In genomic region chr15:96066126-96066525, GRCh38 we compare ENCODE assay signal across 20 cellular contexts.
DNase-seq lines count a peak whose midpoint lies in the region; ATAC-seq, FAIRE-seq and TF ChIP-seq lines count a peak whose summit lies in the region.
"Had no signal": no experiment of that assay in that cellular context is flagged by ENCODE, and none has a peak within 500 bp of the region (broad histone marks: within the 10 kb centered on the region; RNA-seq: fewer than 3 reads in every experiment).

No MANE protein-coding gene starts in this region.

- FAIRE-seq in GM12878 (lab: Jason Lieb, UNC): no peak
- FAIRE-seq: A549, GM12891, GM19239 had no signal

- RAD21 ChIA-PET in GM12878 (lab: Charles Lee; ENCODE audit: unreplicated experiment): interaction anchor here (0.9 kb wide), 1 partner anchor 30 kb away, joined by 3 read pairs; no protein-coding TSS in a partner anchor

- POLR2A ChIA-PET in GM12878 (lab: Charles Lee): no interaction called here

- peaks cover 15% of the 10 kb centered on the region for H3K4me1 Mint-ChIP-seq in nephron progenitor cell

- H3K27ac ChIP-seq in right atrium auricular region (no peak overlapping the region), GM12878 (ENCODE audit: control insufficient read depth, insufficient read depth) (no peak overlapping the region)
- no peak overlapping the region for H3K27ac ChIP-seq in effector memory CD4-positive, alpha-beta T cell (ENCODE audit: insufficient read depth, low read length, poor library complexity, severe bottlenecking)
- H3K27ac ChIP-seq: A549, C4-2B, GM23248 had no signal

- in situ Hi-C loops in GM12878 (cut with MboI): no loop called here

- H3K27me3 ChIP-seq in right atrium auricular region (no peaks in the 10 kb centered on the region), GM12878 (replicated peaks in 1 of 2; ENCODE audit: control insufficient read depth in 2 of 2, insufficient read depth in 2 of 2, low read length in 1 of 2) (no peaks in the 10 kb centered on the region)
- H3K27me3 ChIP-seq in effector memory CD4-positive, alpha-beta T cell (replicated peaks; ENCODE audit: control insufficient read depth, insufficient read depth, low read length, poor library complexity, severe bottlenecking): no peaks in the 10 kb centered on the region

- no peak for TF ChIP-seq POLR2A in GM12878 (IDR thresholded peaks at IDR 0.05; ENCODE audit: low read depth, low read length)

- no peak overlapping the region for H3K4me2 ChIP-seq in GM12878 (ENCODE audit: control insufficient read depth, insufficient read depth)
- H3K4me2 ChIP-seq: A549 had no signal

- intact Hi-C loops in left ventricle myocardium superior (cut with micrococcal nuclease): no loop called here
- intact Hi-C loops in GM12878 (cut with micrococcal nuclease; ENCODE audit: unreplicated experiment): no loop called here

- H3K9me3 Mint-ChIP-seq in nephron progenitor cell: peaks cover 9% of the 10 kb centered on the region
- H3K9me3 Mint-ChIP-seq: CD8-positive, alpha-beta T cell had no signal

- H3K79me2 ChIP-seq in GM12878 (ENCODE audit: control insufficient read depth, insufficient read depth, low read length): no peaks in the 10 kb centered on the region

- H3K27ac Mint-ChIP-seq in nephron progenitor cell: peak overlapping the region; percentile 72
- H3K27ac Mint-ChIP-seq: CD8-positive, alpha-beta T cell had no signal

- BruUV-seq in GM12878 (replicated peaks; lab: Mats Ljungman, UMichigan): no TSS peak

- CTCF ChIA-PET in GM12878 (lab: Yijun Ruan, JAX): interaction anchor here (0.6 to 1.1 kb wide), 3 partner anchors 9 to 271 kb away, joined by 3 to 4 read pairs (median 3); no protein-coding TSS in a partner anchor

- WGBS in GM12878 (ENCODE audit: insufficient coverage, insufficient replicate concordance, low lambda C conversion rate, missing lambda C conversion rate): 76% methylated on average over 4 of the region's 4 CpGs

- no peak overlapping the region for H3K9ac ChIP-seq in GM12878 (ENCODE audit: control insufficient read depth, insufficient read depth, low read length)
- H3K9ac ChIP-seq: GM23248 had no signal

- H4K20me1 ChIP-seq in GM12878 (ENCODE audit: control insufficient read depth, insufficient read depth): no peaks in the 10 kb centered on the region

- ATAC-seq in left ventricle myocardium superior (peak; percentile 53), GM12878 (no peak)
- ATAC-seq: A549; CD8-positive, alpha-beta T cell had no signal

- no peaks in the 10 kb centered on the region for H3K36me3 ChIP-seq in right atrium auricular region
- H3K36me3 ChIP-seq in GM12878 (ENCODE audit: control insufficient read depth in 2 of 2, insufficient read depth in 2 of 2, low read length in 1 of 2): no peaks in the 10 kb centered on the region
- no peaks in the 10 kb centered on the region for H3K36me3 ChIP-seq in effector memory CD4-positive, alpha-beta T cell (ENCODE audit: control insufficient read depth, insufficient read depth, low read length)
- H3K36me3 ChIP-seq: HAP-1 had no signal

- no peak for TF ChIP-seq EP300 in GM12878 (IDR thresholded peaks at IDR 0.05; ENCODE audit: borderline replicate concordance in 1 of 2, control insufficient read depth in 1 of 2, low read depth in 2 of 2, low read length in 2 of 2)

- no peak for TF ChIP-seq RAD21 in GM12878 (IDR thresholded peaks at IDR 0.05; ENCODE audit: insufficient read depth, low read depth, low read length)

- TF ChIP-seq CTCF in right atrium auricular region (IDR thresholded peaks at IDR 0.05): no peak
- no peak for TF ChIP-seq CTCF in GM12878 (IDR thresholded peaks at IDR 0.05 in 2 of 3, conservative IDR thresholded peaks at IDR 0.05 in 1 of 3; ENCODE audit: control insufficient read depth in 2 of 3, extremely low read depth in 1 of 3, insufficient read depth in 1 of 3, low read depth in 3 of 3, low read length in 3 of 3)
- TF ChIP-seq CTCF in fibroblast of the aortic adventitia (IDR thresholded peaks at IDR 0.05; ENCODE audit: insufficient read depth, low read length): no peak
- no peak for TF ChIP-seq CTCF in nephron progenitor cell (IDR thresholded peaks at IDR 0.05)

- peak overlapping the region; percentile 8; the same call in 1 of the 2 replicates for H2AFZ ChIP-seq in GM12878 (ENCODE audit: control insufficient read depth, low read depth, low read length)
- H2AFZ ChIP-seq: GM23248 had no signal

- H3K4me3 ChIP-seq in right atrium auricular region (no peak overlapping the region), GM12878 (no peak overlapping the region), fibroblast of the aortic adventitia (ENCODE audit: low read depth, low read length) (no peak overlapping the region)
- no peak overlapping the region for H3K4me3 ChIP-seq in effector memory CD4-positive, alpha-beta T cell (ENCODE audit: insufficient read depth, low read depth, low read length, poor library complexity, severe bottlenecking)
- H3K4me3 ChIP-seq: A549, GM23248, HAP-1 had no signal

- no peaks in the 10 kb centered on the region for H3K4me1 ChIP-seq in right atrium auricular region
- no peaks in the 10 kb centered on the region for H3K4me1 ChIP-seq in GM12878 (ENCODE audit: control insufficient read depth, insufficient read depth, low read length)
- no peaks in the 10 kb centered on the region for H3K4me1 ChIP-seq in effector memory CD4-positive, alpha-beta T cell (ENCODE audit: control insufficient read depth, insufficient read depth, low read length, poor library complexity, severe bottlenecking)

- H3K9me3 ChIP-seq in right atrium auricular region: no peaks in the 10 kb centered on the region
- H3K9me3 ChIP-seq in GM12878 (replicated peaks; ENCODE audit: control insufficient read depth, insufficient read depth, low read length): peaks cover 3% of the 10 kb centered on the region; the same call in 2 of the 3 replicates
- H3K9me3 ChIP-seq in effector memory CD4-positive, alpha-beta T cell (ENCODE audit: control insufficient read depth, low read length): no peaks in the 10 kb centered on the region
- H3K9me3 ChIP-seq: A549, HAP-1 had no signal

- no peak overlapping the region for H3K4me3 Mint-ChIP-seq in nephron progenitor cell
- H3K4me3 Mint-ChIP-seq: CD8-positive, alpha-beta T cell had no signal

- H3K27me3 Mint-ChIP-seq in nephron progenitor cell (ENCODE audit: low read depth, poor library complexity): peaks cover 5% of the 10 kb centered on the region

- no peak for DNase-seq in left ventricle myocardium superior
- no peak for DNase-seq in right atrium auricular region (ENCODE audit: low spot score)
- DNase-seq in GM12878 (ENCODE audit: low read depth, low spot score): no peak
- peak; percentile 65 for DNase-seq in fibroblast of the aortic adventitia (ENCODE audit: low read depth)
- no peak for DNase-seq in nephron progenitor cell
- DNase-seq in effector memory CD4-positive, alpha-beta T cell: no peak
- DNase-seq in COR-L47 (lab: John Stamatoyannopoulos, UW): no peak
- no peak for DNase-seq in CD1c-positive myeloid dendritic cell (ENCODE audit: extremely low spot score)
- DNase-seq: AML-193; CD8-positive, alpha-beta T cell; DMS 273 treated with DMSO at 0.1 percent for 48 hours; DMS53; DND-41; EL; GM23248 had no signal

- H3K36me3 Mint-ChIP-seq in nephron progenitor cell (ENCODE audit: low read depth): peaks cover 5% of the 10 kb centered on the region
- H3K36me3 Mint-ChIP-seq: CD8-positive, alpha-beta T cell had no signal

- SMC1A ChIA-PET in GM12878 (lab: Charles Lee; ENCODE audit: uncharacterized antibody, unreplicated experiment): interaction anchor here (1.0 to 3.7 kb wide), 4 partner anchors 9 to 28 kb away, joined by 3 to 18 read pairs (median 8); no protein-coding TSS in a partner anchor

TF ChIP-seq in GM12878, 131 proteins besides CTCF, POLR2A, EP300 and RAD21:
- no peak for TF ChIP-seq ETV6 (conservative IDR thresholded peaks at IDR 0.05 in 1 of 2, IDR thresholded peaks at IDR 0.05 in 1 of 2; ENCODE audit: borderline replicate concordance in 1 of 2, low read depth in 1 of 2)
- TF ChIP-seq ZNF592 (IDR thresholded peaks at IDR 0.05): no peak
- no peak for TF ChIP-seq TCF7 (IDR thresholded peaks at IDR 0.05; ENCODE audit: borderline replicate concordance)
